In the genomic region with DNA sequence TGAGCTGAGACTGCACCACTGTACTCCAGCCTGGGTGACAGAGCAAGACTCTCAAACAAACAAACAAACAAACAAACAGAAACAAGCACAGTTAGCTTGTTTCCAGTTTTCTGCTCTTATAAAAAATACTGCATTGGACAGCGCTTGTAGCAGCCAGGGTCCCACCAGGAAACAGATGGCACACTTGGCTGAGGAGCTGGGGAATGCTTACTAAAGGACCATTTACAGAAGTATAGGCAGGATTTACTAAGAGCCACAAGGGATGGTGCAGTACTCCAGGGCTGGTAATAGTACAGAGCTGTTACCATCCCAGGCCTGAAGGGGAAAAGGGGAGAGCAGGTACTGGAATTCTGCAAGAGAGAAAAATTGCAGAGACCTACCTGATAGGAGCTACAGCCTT, we compare ENCODE assay signal across 15 cellular contexts.
"Had no signal": no experiment of that assay in that cellular context is flagged by ENCODE, and none has a peak within 500 bp of the region (broad histone marks: within the 10 kb centered on the region; RNA-seq: fewer than 3 reads in every experiment).

No MANE protein-coding gene starts in this region.

- H3K9me3 ChIP-seq: mucosa of descending colon, thyroid gland had no signal

- H3K4me3 Mint-ChIP-seq: activated T-helper 17 cell treated with anti-CD3 and anti-CD28 coated beads, Interleukin-2, amount 50 U/mL, for 72 hours; memory B cell; naive thymus-derived CD4-positive, alpha-beta T cell had no signal

- H3K4me1 Mint-ChIP-seq: activated T-helper 17 cell treated with anti-CD3 and anti-CD28 coated beads, Interleukin-2, amount 50 U/mL, for 72 hours had no signal

- H3K9ac ChIP-seq: parathyroid adenoma had no signal

- H3K27me3 ChIP-seq: thyroid gland had no signal

- H3K4me1 ChIP-seq: parathyroid adenoma had no signal

- H3K36me3 Mint-ChIP-seq: memory B cell had no signal

- H3K36me3 ChIP-seq: thyroid gland had no signal

- H3K27ac ChIP-seq: parathyroid adenoma had no signal

- H3K4me3 ChIP-seq: mucosa of descending colon, thyroid gland had no signal

- H3K27ac Mint-ChIP-seq: activated T-helper 17 cell treated with anti-CD3 and anti-CD28 coated beads, Interleukin-2, amount 50 U/mL, for 72 hours; memory B cell; naive thymus-derived CD4-positive, alpha-beta T cell had no signal

- H3K9me3 Mint-ChIP-seq: activated T-helper 17 cell treated with anti-CD3 and anti-CD28 coated beads, Interleukin-2, amount 50 U/mL, for 72 hours had no signal

- DNase-seq: activated CD4-positive, alpha-beta T cell treated with anti-CD3 and anti-CD28 coated beads, Interleukin-2, amount 50 U/mL, for 1 hour; activated naive CD4-positive, alpha-beta T cell treated with Interleukin-2 at 50 U/mL for 16 hours; aorta; dermis blood vessel endothelial cell; erythroblast; glutamatergic neuron; hypothalamus; left ventricle myocardium superior; mucosa of descending colon; naive thymus-derived CD4-positive, alpha-beta T cell; stimulated activated CD4-positive, alpha-beta T cell treated with anti-CD3 and anti-CD28 coated beads, Interleukin-1b, Interleukin-23, amount 100 ng/mL, for 48 hours; thyroid gland had no signal

- ATAC-seq: activated T-helper 17 cell treated with anti-CD3 and anti-CD28 coated beads, Interleukin-2, amount 50 U/mL, for 72 hours; left ventricle myocardium superior; mucosa of descending colon; naive thymus-derived CD4-positive, alpha-beta T cell had no signal
